In genomic region chr19:57436392-57436791, GRCh38 we compare ENCODE assay signal across 8 cellular contexts. TPM values are rescaled to one million over a fixed set of nuclear protein-coding genes. Genes with fewer than 3 reads are reported as not detected.
DNase-seq lines count a peak whose midpoint lies in the region; TF ChIP-seq lines count a peak whose summit lies in the region.

No MANE protein-coding gene starts in this region.

- H3K4me1 Mint-ChIP-seq in nephron progenitor cell, result peaks cover 23% of the 10 kb centered on the region

- BruUV-seq in OCI-LY7 (replicated peaks; lab: Mats Ljungman, UMichigan), result TSS peak; percentile 55

- H3K9me2 ChIP-seq in DOHH2 (replicated peaks; ENCODE audit: control insufficient read depth, low read length), result no peaks in the 10 kb centered on the region
- no peaks in the 10 kb centered on the region for H3K9me2 ChIP-seq in OCI-LY7 (ENCODE audit: insufficient read depth, low read length)

- H3K27me3 Mint-ChIP-seq in nephron progenitor cell (ENCODE audit: low read depth, poor library complexity), result peaks cover 6% of the 10 kb centered on the region

- H3K4me3 Mint-ChIP-seq in nephron progenitor cell, result peak overlapping the region; percentile 97

- POLR2A ChIA-PET in OCI-LY7 (lab: Charles Lee), result no interaction called here

- H3K27me3 ChIP-seq in DOHH2 (ENCODE audit: control insufficient read depth, low read length) (no peaks in the 10 kb centered on the region), ectodermal cell (ENCODE audit: control insufficient read depth, insufficient read depth, low read length, poor library complexity, severe bottlenecking) (no peaks in the 10 kb centered on the region)

- peak overlapping the region; percentile 95 for H3K4me3 ChIP-seq in DOHH2 (ENCODE audit: low read length)
- H3K4me3 ChIP-seq in OCI-LY7 (ENCODE audit: low read depth, low read length, poor library complexity, severe bottlenecking), result peak overlapping the region; percentile 88
- peak overlapping the region; percentile 97 for H3K4me3 ChIP-seq in ectodermal cell (ENCODE audit: insufficient read depth, low read depth, low read length)

- 88 to 91% methylated on average over 1 of the region's 1 CpG for WGBS in ectodermal cell, 2 experiments

- H3K9me3 Mint-ChIP-seq in nephron progenitor cell, result peaks cover 56% of the 10 kb centered on the region

- no peak overlapping the region for H3K27ac ChIP-seq in DOHH2 (ENCODE audit: low read depth, low read length)
- no peak overlapping the region for H3K27ac ChIP-seq in OCI-LY7 (ENCODE audit: low read depth, low read length, poor library complexity, severe bottlenecking)
- no peak overlapping the region for H3K27ac ChIP-seq in ectodermal cell (ENCODE audit: insufficient read depth, low read depth, low read length, poor library complexity, severe bottlenecking)

- TF ChIP-seq CTCF in DOHH2 (IDR thresholded peaks at IDR 0.05; ENCODE audit: low read depth, low read length, poor library complexity, severe bottlenecking) (no peak), OCI-LY7 (conservative IDR thresholded peaks at IDR 0.05; ENCODE audit: low read length) (no peak), nephron progenitor cell (IDR thresholded peaks at IDR 0.05) (no peak), GM20000 (IDR thresholded peaks at IDR 0.05; ENCODE audit: extremely low read depth, missing control alignments) (no peak)

- intact Hi-C loops in OCI-LY7 (cut with micrococcal nuclease; ENCODE audit: unreplicated experiment), result no loop called here

- H4K20me1 ChIP-seq in DOHH2 (ENCODE audit: control insufficient read depth, insufficient read depth, low read depth, low read length) (no peaks in the 10 kb centered on the region), OCI-LY7 (ENCODE audit: insufficient read depth, low read length) (0 out of 2 replicates have a peak, but pooled peaks cover 6% of the 10 kb centered on the region)

- no peak overlapping the region for H2AFZ ChIP-seq in OCI-LY7 (ENCODE audit: low read length)

- H3K27ac Mint-ChIP-seq in nephron progenitor cell, result no peak overlapping the region

- H3K79me2 ChIP-seq in DOHH2 (ENCODE audit: control insufficient read depth, low read length) (peaks cover 12% of the 10 kb centered on the region), OCI-LY7 (ENCODE audit: insufficient read depth, low read depth, low read length) (peaks cover 31% of the 10 kb centered on the region)

- H3K36me3 ChIP-seq in DOHH2 (ENCODE audit: control insufficient read depth, low read length) (peaks cover 8% of the 10 kb centered on the region; the same call in 1 of the 2 replicates), OCI-LY7 (ENCODE audit: insufficient read depth, low read length) (peaks cover 26% of the 10 kb centered on the region; the same call in 1 of the 2 replicates), ectodermal cell (ENCODE audit: control insufficient read depth, insufficient read depth, low read length) (peaks cover 8% of the 10 kb centered on the region)

- H3F3A ChIP-seq in DOHH2 (ENCODE audit: control insufficient read depth, insufficient read depth), result no peaks in the 10 kb centered on the region

- H3K36me3 Mint-ChIP-seq in nephron progenitor cell (ENCODE audit: low read depth), result peaks cover 72% of the 10 kb centered on the region

- H3K4me1 ChIP-seq in DOHH2 (ENCODE audit: control insufficient read depth, low read length) (peaks cover 16% of the 10 kb centered on the region), OCI-LY7 (ENCODE audit: insufficient read depth, low read length, poor library complexity, severe bottlenecking) (peaks cover 16% of the 10 kb centered on the region), ectodermal cell (ENCODE audit: control insufficient read depth, insufficient read depth, low read length) (no peaks in the 10 kb centered on the region)

- DNase-seq in OCI-LY7 (ENCODE audit: low spot score), result no peak
- no peak for DNase-seq in nephron progenitor cell
- DNase-seq in GM20000 (ENCODE audit: low spot score), result no peak
- no peak for DNase-seq in NCI-H2227 treated with DMSO at 0.1 percent for 48 hours (lab: John Stamatoyannopoulos, UW)
- DNase-seq in stimulated activated CD4-positive, alpha-beta T cell treated with anti-CD3 and anti-CD28 coated beads, Interleukin-1b, Interleukin-23, amount 100 ng/mL, for 48 hours, result no peak
- DNase-seq in stimulated activated naive CD4-positive, alpha-beta T cell treated with Interleukin-2 at 50 U/mL for 16 hours (lab: John Stamatoyannopoulos, UW), result no peak

- CTCF ChIA-PET in OCI-LY7 (lab: Charles Lee; ENCODE audit: unreplicated experiment), result no interaction called here

- H3K4me2 ChIP-seq in DOHH2 (ENCODE audit: low read length) (peak overlapping the region; percentile 92), OCI-LY7 (ENCODE audit: low read length) (peak overlapping the region; percentile 72)

- H3K9me3 ChIP-seq in DOHH2 (ENCODE audit: control insufficient read depth, insufficient read depth, low read length) (peaks cover 28% of the 10 kb centered on the region), OCI-LY7 (ENCODE audit: low read length) (no peaks in the 10 kb centered on the region), ectodermal cell (ENCODE audit: control insufficient read depth, low read length) (no peaks in the 10 kb centered on the region)

RNA-seq across cellular contexts. Expression of gene ZNF749, which starts 1.3 kb away (rescaled TPM):
- 27.1 and 30.1 TPM in 2 replicates for total RNA-seq in OCI-LY7 (2014; rRNA removed; shearing (Covaris generic))
- 14.2 and 18.0 TPM in 2 replicates for total RNA-seq in OCI-LY7 (2022)
- 13.5 TPM for polyA plus RNA-seq in ectodermal cell (2013, experiment 1 of 4)
- 13.1 TPM for polyA plus RNA-seq in ectodermal cell (2013, experiment 2 of 4)
- 11.4 TPM for polyA plus RNA-seq in ectodermal cell (2013, experiment 3 of 4)
- 10.9 TPM for polyA plus RNA-seq in ectodermal cell (2013, experiment 4 of 4)

RNA-seq across cellular contexts. Expression of gene VN1R1, which starts 20.5 kb away (rescaled TPM):
- not detected in 2 replicates for total RNA-seq in OCI-LY7 (2014; rRNA removed; shearing (Covaris generic))
- total RNA-seq in OCI-LY7 (2022), result not detected in 2 replicates
- polyA plus RNA-seq in ectodermal cell (2013, experiment 1 of 4), result 1.4 TPM
- polyA plus RNA-seq in ectodermal cell (2013, experiment 2 of 4), result 1.7 TPM
- polyA plus RNA-seq in ectodermal cell (2013, experiment 3 of 4), result 1.3 TPM
- 1.2 TPM for polyA plus RNA-seq in ectodermal cell (2013, experiment 4 of 4)

RNA-seq across cellular contexts. Expression of gene ZNF17, which starts 25.4 kb away (rescaled TPM):
- total RNA-seq in OCI-LY7 (2014; rRNA removed; shearing (Covaris generic)), result 18.9 and 31.4 TPM in 2 replicates
- total RNA-seq in OCI-LY7 (2022), result 14.9 and 15.9 TPM in 2 replicates
- 7.5 TPM for polyA plus RNA-seq in ectodermal cell (2013, experiment 1 of 4)
- polyA plus RNA-seq in ectodermal cell (2013, experiment 2 of 4), result 8.5 TPM
- polyA plus RNA-seq in ectodermal cell (2013, experiment 3 of 4), result 5.3 TPM
- 6.8 TPM for polyA plus RNA-seq in ectodermal cell (2013, experiment 4 of 4)

RNA-seq across cellular contexts. Expression of gene ZNF772, which starts 41.0 kb away (rescaled TPM):
- total RNA-seq in OCI-LY7 (2014; rRNA removed; shearing (Covaris generic)), result 0.85 and 0.88 TPM in 2 replicates
- 1.1 and 1.5 TPM in 2 replicates for total RNA-seq in OCI-LY7 (2022)
- polyA plus RNA-seq in ectodermal cell (2013, experiment 1 of 4), result 12.8 TPM
- polyA plus RNA-seq in ectodermal cell (2013, experiment 2 of 4), result 16.3 TPM
- 8.5 TPM for polyA plus RNA-seq in ectodermal cell (2013, experiment 3 of 4)
- 11.8 TPM for polyA plus RNA-seq in ectodermal cell (2013, experiment 4 of 4)

RNA-seq across cellular contexts. Expression of gene ZNF548, which starts 46.7 kb away (rescaled TPM):
- 18.9 and 23.9 TPM in 2 replicates for total RNA-seq in OCI-LY7 (2014; rRNA removed; shearing (Covaris generic))
- total RNA-seq in OCI-LY7 (2022), result 41.8 and 42.4 TPM in 2 replicates
- polyA plus RNA-seq in ectodermal cell (2013, experiment 1 of 4), result 16.2 TPM
- 16.1 TPM for polyA plus RNA-seq in ectodermal cell (2013, experiment 2 of 4)
- polyA plus RNA-seq in ectodermal cell (2013, experiment 3 of 4), result 12.5 TPM
- 13.0 TPM for polyA plus RNA-seq in ectodermal cell (2013, experiment 4 of 4)
